ENCODE assay signal across 15 cellular contexts in genomic region chr12:68813242-68813593, GRCh38. TPM values are rescaled to one million over a fixed set of nuclear protein-coding genes. Genes with fewer than 3 reads are reported as not detected.
DNase-seq lines count a peak whose midpoint lies in the region; ATAC-seq and TF ChIP-seq lines count a peak whose summit lies in the region.
"Had no signal": no experiment of that assay in that cellular context is flagged by ENCODE, and none has a peak within 500 bp of the region (broad histone marks: within the 10 kb centered on the region; RNA-seq: fewer than 3 reads in every experiment).

No MANE protein-coding gene starts in this region.

- WGBS in hepatocyte (ENCODE audit: low lambda C conversion rate, missing lambda C conversion rate) = 25% methylated on average over 2 of the region's 2 CpGs

- H3K27me3 ChIP-seq in hepatocyte (no peaks in the 10 kb centered on the region), vagina (no peaks in the 10 kb centered on the region)
- H3K27me3 ChIP-seq: esophagus squamous epithelium had no signal

- no peak overlapping the region for H3K27ac Mint-ChIP-seq in stimulated activated naive CD8-positive, alpha-beta T cell treated with anti-CD3 and anti-CD28 coated beads, Interleukin-15, amount 100 ng/mL, for 72 hours
- peak overlapping the region; percentile 10 for H3K27ac Mint-ChIP-seq in activated CD4-positive, alpha-beta memory T cell treated with anti-CD3 and anti-CD28 coated beads for 36 hours

- H3K9me2 ChIP-seq in hepatocyte (replicated peaks; ENCODE audit: insufficient read depth) = no peaks in the 10 kb centered on the region

- no peak for TF ChIP-seq POLR2A in vagina (IDR thresholded peaks at IDR 0.05)

- TF ChIP-seq CTCF in hepatocyte (IDR thresholded peaks at IDR 0.05; ENCODE audit: poor library complexity) = no peak
- no peak for TF ChIP-seq CTCF in vagina (IDR thresholded peaks at IDR 0.05)

- POLR2A ChIA-PET in activated CD4-positive, alpha-beta memory T cell treated with anti-CD3 and anti-CD28 coated beads for 36 hours (lab: Charles Lee) = interaction anchor here (0.6 to 0.7 kb wide), 2 partner anchors 14 to 147 kb away, joined by 3 read pairs; no protein-coding TSS in a partner anchor

- ATAC-seq in stimulated activated naive CD8-positive, alpha-beta T cell treated with anti-CD3 and anti-CD28 coated beads, Interleukin-15, amount 100 ng/mL, for 72 hours = no peak
- no peak for ATAC-seq in stimulated activated naive CD8-positive, alpha-beta T cell treated with anti-CD3 and anti-CD28 coated beads, Interleukin-15, Interleukin-2, amounts not matched to agents 100 U/mL and 50 U/mL, for 24 hours
- ATAC-seq: mucosa of descending colon, Panc1, right cardiac atrium had no signal

- DNase-seq in stimulated activated naive CD8-positive, alpha-beta T cell treated with anti-CD3 and anti-CD28 coated beads, Interleukin-15, amount 100 ng/mL, for 72 hours = no peak
- DNase-seq in stimulated activated naive CD8-positive, alpha-beta T cell treated with anti-CD3 and anti-CD28 coated beads, Interleukin-15, Interleukin-2, amounts not matched to agents 100 U/mL and 50 U/mL, for 24 hours = no peak
- no peak for DNase-seq in activated CD4-positive, alpha-beta memory T cell treated with anti-CD3 and anti-CD28 coated beads for 36 hours
- no peak for DNase-seq in hepatocyte (ENCODE audit: low spot score)
- no peak for DNase-seq in vagina (ENCODE audit: extremely low spot score in 2 of 2)
- DNase-seq in amniotic stem cell (lab: John Stamatoyannopoulos, UW) = no peak
- no peak for DNase-seq in kidney glomerular epithelial cell (lab: John Stamatoyannopoulos, UW)
- no peak for DNase-seq in activated CD8-positive, alpha-beta memory T cell treated with anti-CD3 and anti-CD28 coated beads, Interleukin-2, amount 50 U/mL, for 48 hours
- DNase-seq: esophagus squamous epithelium, mucosa of descending colon, NCI-H226, right cardiac atrium, substantia nigra had no signal

- H3K79me2 ChIP-seq in hepatocyte = peaks cover 90% of the 10 kb centered on the region

- H2AFZ ChIP-seq in hepatocyte = no peak overlapping the region

- peak overlapping the region; percentile 79 for H3K4me2 ChIP-seq in hepatocyte

- no peaks in the 10 kb centered on the region for H3K9me3 Mint-ChIP-seq in stimulated activated naive CD8-positive, alpha-beta T cell treated with anti-CD3 and anti-CD28 coated beads, Interleukin-15, amount 100 ng/mL, for 72 hours
- no peaks in the 10 kb centered on the region for H3K9me3 Mint-ChIP-seq in activated CD4-positive, alpha-beta memory T cell treated with anti-CD3 and anti-CD28 coated beads for 36 hours

- CTCF ChIA-PET in activated CD4-positive, alpha-beta memory T cell treated with anti-CD3 and anti-CD28 coated beads for 36 hours (lab: Charles Lee) = interaction anchor here (4.6 kb wide), 1 partner anchor 17 kb away, joined by 20 read pairs; no protein-coding TSS in a partner anchor

- peak overlapping the region; percentile 4 to 84 for H3K4me3 Mint-ChIP-seq in stimulated activated naive CD8-positive, alpha-beta T cell treated with anti-CD3 and anti-CD28 coated beads, Interleukin-15, amount 100 ng/mL, for 72 hours
- no peak overlapping the region for H3K4me3 Mint-ChIP-seq in activated CD4-positive, alpha-beta memory T cell treated with anti-CD3 and anti-CD28 coated beads for 36 hours

- H3K27me3 Mint-ChIP-seq in stimulated activated naive CD8-positive, alpha-beta T cell treated with anti-CD3 and anti-CD28 coated beads, Interleukin-15, amount 100 ng/mL, for 72 hours = no peaks in the 10 kb centered on the region
- H3K27me3 Mint-ChIP-seq in activated CD4-positive, alpha-beta memory T cell treated with anti-CD3 and anti-CD28 coated beads for 36 hours = no peaks in the 10 kb centered on the region

- H3K9me3 ChIP-seq in hepatocyte (ENCODE audit: low read depth) = no peaks in the 10 kb centered on the region
- no peaks in the 10 kb centered on the region for H3K9me3 ChIP-seq in vagina
- H3K9me3 ChIP-seq: esophagus squamous epithelium, mucosa of descending colon had no signal

- H3K36me3 Mint-ChIP-seq in activated CD4-positive, alpha-beta memory T cell treated with anti-CD3 and anti-CD28 coated beads for 36 hours = peaks cover 57% of the 10 kb centered on the region

- H3K4me1 Mint-ChIP-seq in stimulated activated naive CD8-positive, alpha-beta T cell treated with anti-CD3 and anti-CD28 coated beads, Interleukin-15, amount 100 ng/mL, for 72 hours = peaks cover 43% of the 10 kb centered on the region
- H3K4me1 Mint-ChIP-seq in activated CD4-positive, alpha-beta memory T cell treated with anti-CD3 and anti-CD28 coated beads for 36 hours (ENCODE audit: low read depth) = peaks cover 45% of the 10 kb centered on the region

- H3K36me3 ChIP-seq in hepatocyte (replicated peaks; ENCODE audit: insufficient read depth, low read depth) (no peaks in the 10 kb centered on the region), vagina (peaks cover 0 to 61% of the 10 kb centered on the region in 2 donors)

- peaks cover 38% of the 10 kb centered on the region for H4K20me1 ChIP-seq in hepatocyte (ENCODE audit: insufficient read depth, poor library complexity, severe bottlenecking)

- intact Hi-C loops in activated CD4-positive, alpha-beta memory T cell treated with anti-CD3 and anti-CD28 coated beads for 36 hours (cut with micrococcal nuclease) = no loop called here
- intact Hi-C loops in vagina (cut with DNase I) = no loop called here

- H3K4me3 ChIP-seq in hepatocyte (no peak overlapping the region), vagina (no peak overlapping the region)
- H3K4me3 ChIP-seq: mucosa of descending colon had no signal

- H3K4me1 ChIP-seq in hepatocyte (ENCODE audit: insufficient read depth) (peaks cover 8% of the 10 kb centered on the region), vagina (peaks cover 64% of the 10 kb centered on the region)

- H3K27ac ChIP-seq in hepatocyte = peak overlapping the region; percentile 5
- peak overlapping the region; percentile 2 for H3K27ac ChIP-seq in vagina
- H3K27ac ChIP-seq: C4-2B had no signal

RNA-seq across cellular contexts. Expression of gene MDM2, which starts 5.2 kb away (rescaled TPM):
- 100 to 1,000 TPM; 125 to 136 TPM for total RNA-seq in activated CD4-positive, alpha-beta memory T cell treated with anti-CD3 and anti-CD28 coated beads for 36 hours
- total RNA-seq in hepatocyte (77.4 and 82.5 TPM in 2 replicates), vagina (75.9 TPM)
- 42.0 and 47.6 TPM in 2 replicates for polyA plus RNA-seq in hepatocyte
